33 cellular contexts compared by ENCODE assay signal in genomic region chr2:184206045-184206444, GRCh38.
DNase-seq lines count a peak whose midpoint lies in the region; ATAC-seq, FAIRE-seq and TF ChIP-seq lines count a peak whose summit lies in the region.
"Had no signal": no experiment of that assay in that cellular context is flagged by ENCODE, and none has a peak within 500 bp of the region (broad histone marks: within the 10 kb centered on the region; RNA-seq: fewer than 3 reads in every experiment).

No MANE protein-coding gene starts in this region.

- H3K4me3 ChIP-seq in HepG2 (replicated peaks in 1 of 3; ENCODE audit: insufficient read depth in 1 of 3, low read depth in 2 of 3, low read length in 3 of 3) (no peak overlapping the region), right lobe of liver (no peak overlapping the region), IMR-90 (ENCODE audit: insufficient read depth, low read depth, low read length) (no peak overlapping the region), K562 (no peak overlapping the region)
- H3K4me3 ChIP-seq: A549; BLaER1; BLaER1 treated with 17β-estradiol and CSF1 and Interleukin-3, amounts not matched to agents 10 nM and 100 nM had no signal

- no peak overlapping the region for H2AK9ac ChIP-seq in IMR-90 (replicated peaks; ENCODE audit: low read depth, low read length, poor library complexity)

- no peak overlapping the region for H4K8ac ChIP-seq in IMR-90 (ENCODE audit: low read depth in 2 of 2, low read length in 2 of 2)

- TF ChIP-seq CTCF in HepG2 (CRISPR knock-in tag; IDR thresholded peaks at IDR 0.05) (no peak), right lobe of liver (IDR thresholded peaks at IDR 0.05) (no peak), IMR-90 (conservative IDR thresholded peaks at IDR 0.05; ENCODE audit: low read depth, low read length) (no peak), K562 (IDR thresholded peaks at IDR 0.05 in 2 of 3, conservative IDR thresholded peaks at IDR 0.05 in 1 of 3; ENCODE audit: insufficient read depth in 2 of 3, low read depth in 1 of 3, low read length in 3 of 3) (no peak), GM10266 (IDR thresholded peaks at IDR 0.05; ENCODE audit: control insufficient read depth, insufficient read depth, low read depth, missing control alignments) (no peak)

- H3K4me2 ChIP-seq in HepG2 (ENCODE audit: low read depth, low read length): no peak overlapping the region
- no peak overlapping the region for H3K4me2 ChIP-seq in IMR-90 (ENCODE audit: low read depth, low read length)
- H3K4me2 ChIP-seq in K562 (ENCODE audit: insufficient read depth, low read length): no peak overlapping the region
- H3K4me2 ChIP-seq: A549; BLaER1; BLaER1 treated with 17β-estradiol and CSF1 and Interleukin-3, amounts not matched to agents 10 nM and 100 nM had no signal

- H3K56ac ChIP-seq in IMR-90 (ENCODE audit: extremely low read depth, insufficient read depth, low read length): no peak overlapping the region

- ATAC-seq in HepG2 (no peak), right lobe of liver (no peak), IMR-90 (ENCODE audit: low read depth) (no peak), K562 (no peak)
- ATAC-seq: A549; CD8-positive, alpha-beta T cell had no signal

- DNase-seq in HepG2 (ENCODE audit: low spot score) (no peak), right lobe of liver (no peak), H54 (ENCODE audit: insufficient read length, low spot score) (no peak), IMR-90 (no peak), K562 (ENCODE audit: extremely low read depth in 1 of 4, low spot score in 3 of 4) (no peak), GM10266 (ENCODE audit: extremely low spot score) (no peak), 8988T (no peak)
- no peak for DNase-seq in effector CD8-positive, alpha-beta T cell (lab: John Stamatoyannopoulos, UW)
- DNase-seq: ACHN; AML-193; BE2C; C1 segment of cervical spinal cord; Caco-2; Calu3; CD4-positive, alpha-beta memory T cell; CD4-positive, alpha-beta T cell; CD4-positive, CD25-positive, alpha-beta regulatory T cell; CD8-positive, alpha-beta memory T cell; CD8-positive, alpha-beta T cell; COR-L47; DMS 273 treated with DMSO at 0.1 percent for 48 hours; DMS153; DMS53; DMS79; DMS79 treated with DMSO at 0.1 percent for 48 hours; DND-41; EL had no signal

- H3K79me2 ChIP-seq in HepG2 (ENCODE audit: insufficient read depth, low read length) (no peaks in the 10 kb centered on the region), K562 (ENCODE audit: control insufficient read depth, insufficient read depth, low read length) (peaks cover 31% of the 10 kb centered on the region)

- 0% methylated on average over 2 of the region's 2 CpGs for WGBS in HepG2 (ENCODE audit: low lambda C conversion rate)
- 41% methylated on average over 2 of the region's 2 CpGs for WGBS in right lobe of liver (ENCODE audit: insufficient coverage, low coverage, low lambda C conversion rate, missing lambda C conversion rate)
- WGBS in IMR-90 (ENCODE audit: extremely low coverage in 2 of 2, insufficient read length in 1 of 2), 2 experiments: no CpG with 5 or more reads among the region's 2 CpGs
- WGBS in K562 (ENCODE audit: insufficient coverage, low coverage, missing lambda C conversion rate): 26% methylated on average over 2 of the region's 2 CpGs

- no peak overlapping the region for H3K14ac ChIP-seq in IMR-90 (replicated peaks; ENCODE audit: low read depth, low read length)

- H4K91ac ChIP-seq in IMR-90 (ENCODE audit: insufficient read depth, low read depth, low read length): no peak overlapping the region

- H3K79me1 ChIP-seq in IMR-90 (ENCODE audit: low read depth in 1 of 2, low read length in 2 of 2): no peaks in the 10 kb centered on the region

- FAIRE-seq in HepG2 (lab: Jason Lieb, UNC): no peak
- FAIRE-seq in H54 (lab: Jason Lieb, UNC): peak; percentile 60
- no peak for FAIRE-seq in K562 (lab: Jason Lieb, UNC)
- FAIRE-seq: A549, D721Med had no signal

- POLR2A ChIA-PET in HepG2 (lab: Yijun Ruan, JAX) (no interaction called here), IMR-90 (lab: Charles Lee; ENCODE audit: unreplicated experiment) (no interaction called here), K562 (lab: Yijun Ruan, JAX) (no interaction called here)

- H2AFZ ChIP-seq in HepG2 (ENCODE audit: low read length) (no peak overlapping the region), IMR-90 (replicated peaks; ENCODE audit: low read length, poor library complexity) (no peak overlapping the region), K562 (ENCODE audit: low read depth, low read length) (no peak overlapping the region)

- H3K9ac ChIP-seq in HepG2 (ENCODE audit: insufficient read depth, low read depth, low read length) (no peak overlapping the region), IMR-90 (ENCODE audit: low read depth, low read length) (no peak overlapping the region), K562 (ENCODE audit: insufficient read depth in 1 of 2, low read depth in 2 of 2, low read length in 2 of 2) (no peak overlapping the region)
- H3K9ac ChIP-seq: BLaER1; BLaER1 treated with 17β-estradiol and CSF1 and Interleukin-3, amounts not matched to agents 10 nM and 100 nM had no signal

- TF ChIP-seq RAD21 in HepG2 (CRISPR knock-in tag; IDR thresholded peaks at IDR 0.05): no peak
- TF ChIP-seq RAD21 in IMR-90 (IDR thresholded peaks at IDR 0.05; ENCODE audit: low read length): no peak
- TF ChIP-seq RAD21 in K562 (CRISPR knock-in tag; conservative IDR thresholded peaks at IDR 0.05 in 1 of 2, IDR thresholded peaks at IDR 0.05 in 1 of 2): no peak

- H2BK15ac ChIP-seq in IMR-90 (ENCODE audit: low read depth, low read length): no peak overlapping the region

- H3K9me1 ChIP-seq in IMR-90 (ENCODE audit: insufficient read depth, low read length): no peaks in the 10 kb centered on the region
- no peaks in the 10 kb centered on the region for H3K9me1 ChIP-seq in K562 (ENCODE audit: control insufficient read depth, insufficient read depth, low read length)

- in situ Hi-C loops in HepG2 (cut with HindIII; ENCODE audit: extremely low pct_ligation_motif_present, low pct_unique_long_range_greater_than_20kb) (no loop called here), IMR-90 (cut with MboI; ENCODE audit: low sequenced_read_pairs) (no loop called here), K562 (cut with MboI) (no loop called here)

- no TSS peak for BruUV-seq in HepG2 (replicated peaks; lab: Mats Ljungman, UMichigan)
- no TSS peak for BruUV-seq in IMR-90 (replicated peaks; lab: Mats Ljungman, UMichigan)
- BruUV-seq in K562 (replicated peaks; lab: Mats Ljungman, UMichigan): no TSS peak

- H4K5ac ChIP-seq in IMR-90 (ENCODE audit: low read depth, low read length): no peak overlapping the region

- intact Hi-C loops in HepG2 (cut with micrococcal nuclease; ENCODE audit: unreplicated experiment) (no loop called here), right lobe of liver (cut with DNase I) (no loop called here), IMR-90 (cut with micrococcal nuclease) (no loop called here), K562 (cut with micrococcal nuclease) (loop anchor here (5.0 to 10.0 kb wide), 2 partner anchors 399 to 1169 kb away; partner anchors contain the start of gene NCKAP1)

- H3K4me1 ChIP-seq in HepG2 (ENCODE audit: insufficient read depth, low read length): no peaks in the 10 kb centered on the region
- no peaks in the 10 kb centered on the region for H3K4me1 ChIP-seq in right lobe of liver
- no peaks in the 10 kb centered on the region for H3K4me1 ChIP-seq in IMR-90 (ENCODE audit: control insufficient read depth, insufficient read depth, low read length)
- H3K4me1 ChIP-seq in K562 (replicated peaks in 1 of 2; ENCODE audit: control insufficient read depth in 2 of 2, insufficient read depth in 2 of 2, low read length in 2 of 2): no peaks in the 10 kb centered on the region
- H3K4me1 ChIP-seq: A549; BE2C; BLaER1; BLaER1 treated with 17β-estradiol and CSF1 and Interleukin-3, amounts not matched to agents 10 nM and 100 nM; Caco-2 had no signal

- dilution Hi-C loops in IMR-90 (cut with HindIII; ENCODE audit: low sequenced_read_pairs, unreplicated experiment): no loop called here

- no peak overlapping the region for H3K23ac ChIP-seq in IMR-90 (ENCODE audit: low read depth, low read length)

- H3K36me3 ChIP-seq in HepG2 (replicated peaks in 1 of 2; ENCODE audit: control insufficient read depth in 1 of 2, insufficient read depth in 2 of 2, low read length in 2 of 2) (no peaks in the 10 kb centered on the region), right lobe of liver (no peaks in the 10 kb centered on the region), IMR-90 (ENCODE audit: control insufficient read depth, insufficient read depth, low read length) (no peaks in the 10 kb centered on the region), K562 (ENCODE audit: control insufficient read depth, insufficient read depth, low read length) (no peaks in the 10 kb centered on the region)
- H3K36me3 ChIP-seq: BE2C; BLaER1; BLaER1 treated with 17β-estradiol and CSF1 and Interleukin-3, amounts not matched to agents 10 nM and 100 nM had no signal

- H2AK5ac ChIP-seq in IMR-90 (ENCODE audit: low read depth, low read length): no peak overlapping the region

- no peaks in the 10 kb centered on the region for H3K9me3 ChIP-seq in HepG2 (ENCODE audit: low read length)
- no peaks in the 10 kb centered on the region for H3K9me3 ChIP-seq in right lobe of liver
- peaks cover 2% of the 10 kb centered on the region for H3K9me3 ChIP-seq in IMR-90 (ENCODE audit: control insufficient read depth, insufficient read depth, low read length)
- H3K9me3 ChIP-seq in K562 (replicated peaks; ENCODE audit: control insufficient read depth, insufficient read depth, low read depth, low read length): 0 out of 2 replicates have a peak, but pooled peaks cover 2% of the 10 kb centered on the region
- H3K9me3 ChIP-seq: A549; BE2C; BLaER1; BLaER1 treated with 17β-estradiol and CSF1 and Interleukin-3, amounts not matched to agents 10 nM and 100 nM; Caco-2 had no signal

- TF ChIP-seq EP300 in HepG2 (IDR thresholded peaks at IDR 0.05; ENCODE audit: low read depth in 2 of 2, low read length in 2 of 2): no peak
- TF ChIP-seq EP300 in HepG2 (CRISPR knock-in tag; IDR thresholded peaks at IDR 0.05; ENCODE audit: borderline replicate concordance): no peak
- no peak for TF ChIP-seq EP300 in K562 (IDR thresholded peaks at IDR 0.05; ENCODE audit: low read length)

- H2BK5ac ChIP-seq in IMR-90 (ENCODE audit: low read depth, low read length, poor library complexity, severe bottlenecking): no peak overlapping the region

- no peak overlapping the region for H2BK120ac ChIP-seq in IMR-90 (ENCODE audit: low read depth, low read length)

- H4K20me1 ChIP-seq in HepG2 (ENCODE audit: insufficient read depth, low read length) (no peaks in the 10 kb centered on the region), IMR-90 (ENCODE audit: insufficient read depth, low read length) (no peaks in the 10 kb centered on the region), K562 (replicated peaks; ENCODE audit: control insufficient read depth, insufficient read depth, low read length) (no peaks in the 10 kb centered on the region)
- H4K20me1 ChIP-seq: BLaER1; BLaER1 treated with 17β-estradiol and CSF1 and Interleukin-3, amounts not matched to agents 10 nM and 100 nM had no signal

- no peak overlapping the region for H3K18ac ChIP-seq in IMR-90 (ENCODE audit: low read depth, low read length)

- no peak for TF ChIP-seq POLR2A in HepG2 (IDR thresholded peaks at IDR 0.05; ENCODE audit: insufficient read depth in 1 of 2, low read depth in 2 of 2, low read length in 2 of 2)
- no peak for TF ChIP-seq POLR2A in right lobe of liver (IDR thresholded peaks at IDR 0.05)
- no peak for TF ChIP-seq POLR2A in H54 (IDR thresholded peaks at IDR 0.05; ENCODE audit: low read depth, low read length)
- no peak for TF ChIP-seq POLR2A in IMR-90 (IDR thresholded peaks at IDR 0.05; ENCODE audit: low read depth, low read length)
- no peak for TF ChIP-seq POLR2A in K562 (conservative IDR thresholded peaks at IDR 0.05)

- H3K27me3 ChIP-seq in HepG2 (ENCODE audit: control insufficient read depth in 1 of 2, insufficient read depth in 2 of 2, low read length in 2 of 2): no peaks in the 10 kb centered on the region
- no peaks in the 10 kb centered on the region for H3K27me3 ChIP-seq in right lobe of liver
- H3K27me3 ChIP-seq in IMR-90 (ENCODE audit: control insufficient read depth, insufficient read depth, low read length): no peaks in the 10 kb centered on the region
- H3K27me3 ChIP-seq in K562 (ENCODE audit: control insufficient read depth in 2 of 2, insufficient read depth in 2 of 2, low read length in 2 of 2): no peaks in the 10 kb centered on the region
- H3K27me3 ChIP-seq: BE2C; BLaER1; BLaER1 treated with 17β-estradiol and CSF1 and Interleukin-3, amounts not matched to agents 10 nM and 100 nM had no signal

- H3K4ac ChIP-seq in IMR-90 (ENCODE audit: low read depth, low read length): no peak overlapping the region

- CTCF ChIA-PET in HepG2 (lab: Yijun Ruan, JAX; ENCODE audit: low intra/inter-chr PET ratio, low total read pairs): no interaction called here
- CTCF ChIA-PET in IMR-90 (lab: Yijun Ruan, JAX): no interaction called here
- CTCF ChIA-PET in K562 (lab: Yijun Ruan, JAX; ENCODE audit: low intra/inter-chr PET ratio): no interaction called here

- no peak overlapping the region for H2BK20ac ChIP-seq in IMR-90 (ENCODE audit: low read depth, low read length)

- H3K27ac ChIP-seq in HepG2 (ENCODE audit: extremely low read length, insufficient read depth, low read length) (no peak overlapping the region), right lobe of liver (no peak overlapping the region), IMR-90 (ENCODE audit: insufficient read depth, low read length) (no peak overlapping the region), K562 (ENCODE audit: extremely low read depth, low read depth, low read length) (no peak overlapping the region)
- H3K27ac ChIP-seq: 22Rv1; A549; BLaER1; BLaER1 treated with 17β-estradiol and CSF1 and Interleukin-3, amounts not matched to agents 10 nM and 100 nM; C4-2B had no signal

Comparison
In these comparisons a context has a peak if more than half of its experiments do, and no peak if none do; other contexts are left out.
1. Of the 241 proteins assayed by ChIP-seq in both HepG2 and K562: peak only in HepG2: none; only in K562: CEBPG; in both: CEBPB; in neither: 239.